Comparison of ENCODE assay signal across 13 cellular contexts in genomic region chr16:29117631-29118030, GRCh38.
"Had no signal": no experiment of that assay in that cellular context is flagged by ENCODE, and none has a peak within 500 bp of the region (broad histone marks: within the 10 kb centered on the region; RNA-seq: fewer than 3 reads in every experiment).

No MANE protein-coding gene starts in this region.

- H3K27me3 ChIP-seq: body of pancreas, upper lobe of right lung had no signal

- H3K27ac Mint-ChIP-seq: activated CD8-positive, alpha-beta T cell treated with anti-CD3 and anti-CD28 coated beads, Interleukin-2, amount 10 ng/mL, durations not matched to agents 7 days and 5 days; nephron had no signal

- ATAC-seq: body of pancreas; stimulated activated naive CD8-positive, alpha-beta T cell treated with anti-CD3 and anti-CD28 coated beads, Interleukin-15, Interleukin-2, amounts not matched to agents 100 U/mL and 50 U/mL, for 24 hours had no signal

- H3K4me3 ChIP-seq: body of pancreas, upper lobe of right lung had no signal

- H3K9me3 Mint-ChIP-seq: nephron had no signal

- H3K4me3 Mint-ChIP-seq: activated CD8-positive, alpha-beta T cell treated with anti-CD3 and anti-CD28 coated beads, Interleukin-2, amount 10 ng/mL, durations not matched to agents 7 days and 5 days; nephron had no signal

- H3K9me3 ChIP-seq: body of pancreas, upper lobe of right lung had no signal

- DNase-seq: activated CD4-positive, alpha-beta T cell treated with anti-CD3 and anti-CD28 coated beads for 1 hour; activated CD8-positive, alpha-beta T cell treated with anti-CD3 and anti-CD28 coated beads, Interleukin-2, amount 10 ng/mL, durations not matched to agents 7 days and 5 days; activated naive CD4-positive, alpha-beta T cell treated with anti-CD3 and anti-CD28 coated beads, Interleukin-2, amount 50 U/mL, for 16 hours; amniotic stem cell; body of pancreas; cerebellar nuclear complex; dermis blood vessel endothelial cell; hippocampal formation; mammary epithelial cell; stimulated activated CD4-positive, alpha-beta T cell treated with anti-CD3 and anti-CD28 coated beads, Interleukin-2, amount 100 ng/mL, for 48 hours; stimulated activated naive CD8-positive, alpha-beta T cell treated with anti-CD3 and anti-CD28 coated beads, Interleukin-15, Interleukin-2, amounts not matched to agents 100 U/mL and 50 U/mL, for 24 hours; upper lobe of right lung had no signal

- H3K27ac ChIP-seq: body of pancreas had no signal
